1 cellular context compared by ENCODE assay signal in the genomic region with DNA sequence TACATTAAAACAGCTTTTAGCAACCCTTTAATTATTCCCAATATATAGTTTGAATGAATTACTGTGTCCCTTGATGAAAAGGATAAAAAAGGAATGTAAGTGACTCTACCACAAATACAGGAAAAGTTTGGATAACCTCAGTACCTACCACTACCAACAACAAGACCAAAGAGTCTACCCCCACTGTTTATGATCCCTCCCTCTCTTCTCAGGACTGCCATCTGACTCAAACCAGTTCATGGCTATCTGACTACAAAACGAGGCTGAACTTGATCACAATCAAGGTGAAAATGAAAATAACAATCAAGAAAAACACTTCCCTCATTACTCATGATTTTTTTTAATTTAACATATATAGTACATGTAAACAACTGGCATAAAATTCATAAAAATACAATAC.
TF ChIP-seq lines count a peak whose summit lies in the region.

No MANE protein-coding gene starts in this region.

TF ChIP-seq in GM12878, 131 proteins besides CTCF, POLR2A, EP300 and RAD21 (continued from another document):
- TF ChIP-seq GATAD2B (conservative IDR thresholded peaks at IDR 0.05; ENCODE audit: low read depth): no peak
- TF ChIP-seq, protein P1, sequence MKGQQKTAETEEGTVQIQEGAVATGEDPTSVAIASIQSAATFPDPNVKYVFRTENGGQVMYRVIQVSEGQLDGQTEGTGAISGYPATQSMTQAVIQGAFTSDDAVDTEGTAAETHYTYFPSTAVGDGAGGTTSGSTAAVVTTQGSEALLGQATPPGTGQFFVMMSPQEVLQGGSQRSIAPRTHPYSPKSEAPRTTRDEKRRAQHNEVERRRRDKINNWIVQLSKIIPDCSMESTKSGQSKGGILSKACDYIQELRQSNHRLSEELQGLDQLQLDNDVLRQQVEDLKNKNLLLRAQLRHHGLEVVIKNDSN (IDR thresholded peaks at IDR 0.05; ENCODE audit: borderline replicate concordance, extremely low read length, insufficient read depth, low read depth, low read length): no peak
- no peak for TF ChIP-seq RUNX3 (IDR thresholded peaks at IDR 0.05; ENCODE audit: low read length)
- TF ChIP-seq MYC (IDR thresholded peaks at IDR 0.05; ENCODE audit: insufficient read depth, insufficient read length, insufficient replicate concordance, low read length, severe bottlenecking): no peak
- no peak for TF ChIP-seq TCF7 (IDR thresholded peaks at IDR 0.05; ENCODE audit: borderline replicate concordance)
- no peak for TF ChIP-seq HCFC1 (IDR thresholded peaks at IDR 0.05; ENCODE audit: low read length)
TF ChIP-seq in GM12878: peak in this region for 0.
